1 cellular context compared by ENCODE assay signal in genomic region chr7:4641667-4642467, GRCh38.
TF ChIP-seq lines count a peak whose summit lies in the region.

No MANE protein-coding gene starts in this region.

TF ChIP-seq in K562, 482 proteins besides CTCF, POLR2A, EP300 and RAD21 (continued from another document and continues in another):
- TF ChIP-seq CBX1 (IDR thresholded peaks at IDR 0.05; ENCODE audit: low read depth) (peak; percentile 90), ZNF707 (CRISPR knock-in tag; conservative IDR thresholded peaks at IDR 0.05) (no peak), HCFC1 (IDR thresholded peaks at IDR 0.05; ENCODE audit: low read depth, low read length) (peak; percentile 82), GMEB1 (CRISPR knock-in tag; IDR thresholded peaks at IDR 0.05) (peak; percentile 90), MITF (IDR thresholded peaks at IDR 0.05) (peak; percentile 71; the same call in 1 of the 2 replicates), ZNF76 (CRISPR knock-in tag; IDR thresholded peaks at IDR 0.05; ENCODE audit: borderline replicate concordance) (peak; percentile 83; the same call in 1 of the 2 replicates), PREB (CRISPR knock-in tag; IDR thresholded peaks at IDR 0.05) (peak; percentile 34; the same call in 1 of the 2 replicates), U2AF1 (optimal IDR thresholded peaks at IDR 0.05; ENCODE audit: low read depth, low read length) (no peak), XRCC5 (IDR thresholded peaks at IDR 0.05; ENCODE audit: low read depth, low read length) (0 out of 2 replicates have a peak, but pooled peaks have one; percentile 61), SRF (CRISPR knock-in tag; IDR thresholded peaks at IDR 0.05) (0 out of 4 replicates have a peak, but pooled peaks of 1 of the 2 experiments have one; percentile 10), HDAC2 (IDR thresholded peaks at IDR 0.05) (0 out of 2 replicates have a peak, but pooled peaks have one; percentile 36), ZNF431 (CRISPR knock-in tag; IDR thresholded peaks at IDR 0.05) (peak; percentile 62), THAP12 (CRISPR knock-in tag; IDR thresholded peaks at IDR 0.05) (peak; percentile 75), MTA2 (IDR thresholded peaks at IDR 0.05; ENCODE audit: low read depth) (peak; percentile 74), FOXK2 (conservative IDR thresholded peaks at IDR 0.05 in 1 of 2, IDR thresholded peaks at IDR 0.05 in 1 of 2; ENCODE audit: low read depth in 2 of 2) (peak; percentile 98 to 99), RBBP5 (IDR thresholded peaks at IDR 0.05; ENCODE audit: borderline replicate concordance, insufficient read depth, low read length, poor library complexity, severe bottlenecking) (peak; percentile 75), IRF1 (CRISPR knock-in tag; IDR thresholded peaks at IDR 0.05; ENCODE audit: borderline replicate concordance) (no peak), ZNF395 (CRISPR knock-in tag; IDR thresholded peaks at IDR 0.05) (peak; percentile 96; the same call in 1 of the 2 replicates), RBM17 (IDR thresholded peaks at IDR 0.05; ENCODE audit: borderline replicate concordance, low read depth, low read length) (no peak), ZNF778 (CRISPR knock-in tag; IDR thresholded peaks at IDR 0.05) (no peak), NRF1 (conservative IDR thresholded peaks at IDR 0.05 in 1 of 2, IDR thresholded peaks at IDR 0.05 in 1 of 2) (peak; percentile 98), ZBTB11 (CRISPR knock-in tag; IDR thresholded peaks at IDR 0.05) (peak in 2 of 3 experiments; percentile 26 to 95; a peak in 4 of 6 replicates), ZSCAN32 (CRISPR knock-in tag; IDR thresholded peaks at IDR 0.05) (0 out of 2 replicates have a peak, but pooled peaks have one; percentile 51), SNIP1 (IDR thresholded peaks at IDR 0.05; ENCODE audit: low read depth) (no peak), ETS2 (tag; IDR thresholded peaks at IDR 0.05; ENCODE audit: borderline replicate concordance, poor library complexity, severe bottlenecking) (peak; percentile 72), LARP7 (IDR thresholded peaks at IDR 0.05) (no peak), HDAC1 (IDR thresholded peaks at IDR 0.05) (peak in 1 of 2 experiments; percentile 91; a peak in 2 of 4 replicates), HNRNPL (IDR thresholded peaks at IDR 0.05; ENCODE audit: low read depth, low read length) (0 out of 2 replicates have a peak, but pooled peaks have one; percentile 15), BHLHE40 (IDR thresholded peaks at IDR 0.05; ENCODE audit: low read length) (peak; percentile 89), ZNF766 (CRISPR knock-in tag; conservative IDR thresholded peaks at IDR 0.05) (peak; percentile 67), CTCFL (IDR thresholded peaks at IDR 0.05; ENCODE audit: borderline replicate concordance, insufficient read depth, low read depth, low read length, poor library complexity, severe bottlenecking) (peak; percentile 100), GTF2F1 (IDR thresholded peaks at IDR 0.05; ENCODE audit: low read depth, low read length) (peak; percentile 28; the same call in 1 of the 2 replicates), JUN (IDR thresholded peaks at IDR 0.05; ENCODE audit: borderline replicate concordance, low read depth, low read length) (peak; percentile 93; the same call in 1 of the 2 replicates), JUN (CRISPR knock-in tag; IDR thresholded peaks at IDR 0.05; ENCODE audit: borderline replicate concordance) (peak; percentile 75; the same call in 1 of the 2 replicates), ZNF445 (CRISPR knock-in tag; IDR thresholded peaks at IDR 0.05; ENCODE audit: low read depth) (no peak), SIX5 (IDR thresholded peaks at IDR 0.05; ENCODE audit: borderline replicate concordance in 1 of 2, insufficient read depth in 1 of 2, low read depth in 1 of 2, low read length in 2 of 2) (peak; percentile 25 to 36; a peak in 2 of 4 replicates), ZNF253 (CRISPR knock-in tag; conservative IDR thresholded peaks at IDR 0.05) (no peak), SRSF7 (optimal IDR thresholded peaks at IDR 0.05; ENCODE audit: low read depth, low read length) (no peak), ZNF518B (CRISPR knock-in tag; IDR thresholded peaks at IDR 0.05) (no peak), GTF2E2 (tag; IDR thresholded peaks at IDR 0.05) (0 out of 2 replicates have a peak, but pooled peaks have one; percentile 48), XRCC4 (IDR thresholded peaks at IDR 0.05; ENCODE audit: extremely low read depth, insufficient read depth, insufficient read length) (no peak), CREM (IDR thresholded peaks at IDR 0.05; ENCODE audit: low read depth) (peak; percentile 56), ZFX (CRISPR knock-in tag; IDR thresholded peaks at IDR 0.05) (peak; percentile 76), TEAD1 (CRISPR knock-in tag; IDR thresholded peaks at IDR 0.05) (peak; percentile 47 to 93; a peak in 3 of 4 replicates), ZNF41 (CRISPR knock-in tag; conservative IDR thresholded peaks at IDR 0.05) (peak; percentile 38; the same call in 1 of the 2 replicates), JUNB (CRISPR knock-in tag; conservative IDR thresholded peaks at IDR 0.05) (no peak)
